Comparison of ENCODE assay signal across 8 cellular contexts in the genomic region with DNA sequence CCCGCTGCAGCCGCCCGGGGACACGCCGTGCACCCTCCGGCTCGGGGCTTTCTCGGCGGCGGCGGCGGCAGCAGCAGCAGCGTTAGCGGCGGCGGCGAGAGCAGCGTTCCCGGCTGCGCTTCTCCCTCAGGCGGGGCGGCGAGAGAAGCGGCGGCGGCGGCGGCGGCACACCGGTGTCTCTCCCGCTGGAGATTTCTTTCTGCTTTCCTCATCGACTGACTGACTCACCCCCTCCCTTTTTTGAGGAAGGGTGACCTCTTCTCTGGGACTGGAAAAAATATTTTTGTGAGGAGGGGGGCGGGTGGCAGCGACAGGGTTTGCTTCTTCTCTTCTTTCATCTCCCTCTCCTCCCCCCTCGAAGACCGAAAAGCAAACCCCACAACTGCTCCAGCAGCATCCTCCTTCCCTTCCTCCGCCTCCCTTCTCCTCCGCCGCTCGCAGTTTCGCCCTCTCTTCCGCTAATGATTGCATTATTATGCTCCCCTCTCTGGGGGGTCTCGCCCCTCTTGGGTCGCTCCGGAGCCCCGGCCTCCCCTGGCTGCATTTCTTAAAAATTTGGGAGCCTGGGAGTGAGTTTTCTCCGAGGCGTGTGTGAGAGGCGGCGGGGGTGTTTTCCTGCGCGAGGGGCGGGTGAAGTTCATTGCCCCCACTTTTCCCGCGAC. TPM values are rescaled to one million over a fixed set of nuclear protein-coding genes. Genes with fewer than 3 reads are reported as not detected.
DNase-seq lines count a peak whose midpoint lies in the region; ATAC-seq and TF ChIP-seq lines count a peak whose summit lies in the region.

No MANE protein-coding gene starts in this region.

- H3K4me3 ChIP-seq in Panc1 (ENCODE audit: low read depth in 2 of 2, low read length in 2 of 2) (peak overlapping the region; percentile 63 to 75), mucosa of descending colon (peak overlapping the region; percentile 7)

- CTCF ChIA-PET in Panc1 (lab: Charles Lee): no interaction called here

- H3K36me3 ChIP-seq in Panc1 (ENCODE audit: control insufficient read depth, insufficient read depth, low read length) (no peaks in the 10 kb centered on the region), mucosa of descending colon (ENCODE audit: low read depth) (no peaks in the 10 kb centered on the region)

- no peaks in the 10 kb centered on the region for H3K9me3 ChIP-seq in Panc1 (ENCODE audit: control insufficient read depth, insufficient read depth, low read depth, low read length)
- no peaks in the 10 kb centered on the region for H3K9me3 ChIP-seq in mucosa of descending colon

- no peaks in the 10 kb centered on the region for H3K9me3 Mint-ChIP-seq in type B pancreatic cell

- no TSS peak for BruUV-seq in Panc1 (replicated peaks; lab: Mats Ljungman, UMichigan)

- peaks cover 16% of the 10 kb centered on the region for H3K27me3 Mint-ChIP-seq in type B pancreatic cell

- POLR2A ChIA-PET in Panc1 (lab: Charles Lee): interaction anchor here (0.6 kb wide), 1 partner anchor 92 kb away, joined by 6 read pairs; no protein-coding TSS in a partner anchor

- ATAC-seq in Panc1 (peak; percentile 37; the same call in 1 of the 2 replicates), mucosa of descending colon (no peak), GM18519 (IDR thresholded peaks at IDR 0.05; ENCODE audit: low FRiP score, unreplicated experiment) (no peak)

- DNase-seq in AML-193 (lab: John Stamatoyannopoulos, UW): peak; percentile 18 to 40
- DNase-seq in GM19238 (ENCODE audit: insufficient read length, low spot score): peak; percentile 30
- DNase-seq in Panc1 (ENCODE audit: low read depth, low spot score): no peak
- DNase-seq in dedifferentiated amniotic fluid mesenchymal stem cell (ENCODE audit: extremely low spot score): peak; percentile 44
- peak in 1 of 3 donors; percentile 21 for DNase-seq in mucosa of descending colon
- peak; percentile 70 for DNase-seq in type B pancreatic cell (ENCODE audit: extremely low spot score, unreplicated experiment)
- no peak for DNase-seq in dermis blood vessel endothelial cell

- no peaks in the 10 kb centered on the region for H3K36me3 Mint-ChIP-seq in type B pancreatic cell

- H3K4me1 Mint-ChIP-seq in type B pancreatic cell (ENCODE audit: unreplicated experiment): peaks cover 6% of the 10 kb centered on the region

- no peak for TF ChIP-seq CTCF in Panc1 (IDR thresholded peaks at IDR 0.05)
- TF ChIP-seq CTCF in mucosa of descending colon (IDR thresholded peaks at IDR 0.05): no peak
- no peak for TF ChIP-seq CTCF in type B pancreatic cell (conservative IDR thresholded peaks at IDR 0.05)

- peak overlapping the region; percentile 92 for H3K27ac Mint-ChIP-seq in type B pancreatic cell

- in situ Hi-C loops in Panc1 (cut with HindIII; ENCODE audit: low pct_unique_long_range_greater_than_20kb, low sequenced_read_pairs): no loop called here

- intact Hi-C loops in Panc1 (cut with micrococcal nuclease; ENCODE audit: unreplicated experiment): no loop called here
- intact Hi-C loops in mucosa of descending colon (cut with DNase I, micrococcal nuclease): no loop called here

- no peak overlapping the region for H3K4me3 Mint-ChIP-seq in type B pancreatic cell

- H3K4me1 ChIP-seq in Panc1 (ENCODE audit: control insufficient read depth, insufficient read depth, low read length) (peaks cover 5% of the 10 kb centered on the region; the same call in 1 of the 2 replicates), mucosa of descending colon (ENCODE audit: low read depth) (peaks cover 20% of the 10 kb centered on the region)

- H3K27ac ChIP-seq in Panc1 (ENCODE audit: low read length): no peak overlapping the region

- H3K27me3 ChIP-seq in Panc1 (ENCODE audit: control insufficient read depth, insufficient read depth, low read length): peaks cover 24% of the 10 kb centered on the region

RNA-seq across cellular contexts. Expression of gene AUTS2, which starts 0.3 kb away (rescaled TPM):
- total RNA-seq in Panc1 (2021; ENCODE audit: unreplicated experiment): 2.5 TPM
- 3.3 TPM for polyA plus RNA-seq in Panc1 (2012; ENCODE audit: insufficient read length)
- 10 to 100 TPM; 31.2 to 67.6 (median 36.5) TPM for total RNA-seq in mucosa of descending colon
- 53.8 and 94.1 TPM in 2 replicates for total RNA-seq in type B pancreatic cell (ENCODE audit: low replicate concordance)
- 0.60 and 1.2 TPM in 2 replicates for total RNA-seq in dermis blood vessel endothelial cell

Comparison
In these comparisons a context has a peak if more than half of its experiments do, and no peak if none do; other contexts are left out.
1. DNase-seq: peak in AML-193 (2 of 2), GM19238 (single experiment), dedifferentiated amniotic fluid mesenchymal stem cell (single experiment) and type B pancreatic cell (single experiment); none in Panc1 (single experiment) and dermis blood vessel endothelial cell (single experiment).